In genomic region chr5:158531899-158532298, GRCh38 we compare ENCODE assay signal across 28 cellular contexts.
"Had no signal": no experiment of that assay in that cellular context is flagged by ENCODE, and none has a peak within 500 bp of the region (broad histone marks: within the 10 kb centered on the region; RNA-seq: fewer than 3 reads in every experiment).

No MANE protein-coding gene starts in this region.

- DNase-seq: hypothalamus; immature natural killer cell; kidney; left colon; left lung; lower lobe of right lung; mammary epithelial cell; mesenchymal stem cell; naive thymus-derived CD8-positive, alpha-beta T cell; pancreas; posterior cingulate gyrus; retina; right cardiac atrium; stimulated activated CD4-positive, alpha-beta T cell treated with anti-CD3 and anti-CD28 coated beads, Interleukin-12 subunit alpha, Interleukin-12 subunit beta, amount 100 ng/mL, for 4 hours; stimulated activated CD4-positive, alpha-beta T cell treated with anti-CD3 and anti-CD28 coated beads, Interleukin-15, amount 100 ng/mL, for 24 hours; stimulated activated CD4-positive, alpha-beta T cell treated with anti-CD3 and anti-CD28 coated beads, Interleukin-2, amount 100 ng/mL, for 24 hours; stimulated activated CD4-positive, alpha-beta T cell treated with anti-CD3 and anti-CD28 coated beads, Interleukin-4, amount 100 ng/mL, for 1 hour; stimulated activated naive B cell treated with anti-CD40 and anti-IgM and Interleukin-4, amounts not matched to agents 10 μg/mL and 1 μg/mL and 100 μg/mL, for 72 hours; stimulated activated naive CD8-positive, alpha-beta T cell treated with anti-CD3 and anti-CD28 coated beads, Interleukin-15, Interleukin-2, amounts not matched to agents 100 U/mL and 50 U/mL, for 24 hours; stomach; testis; thyroid gland; transverse colon; upper lobe of right lung had no signal

- H3K27ac Mint-ChIP-seq: immature natural killer cell; nephron; stimulated activated naive B cell treated with anti-CD40 and anti-IgM and Interleukin-4, amounts not matched to agents 10 μg/mL and 1 μg/mL and 100 μg/mL, for 72 hours had no signal

- ATAC-seq: left colon; left lung; lower lobe of right lung; naive thymus-derived CD8-positive, alpha-beta T cell; pancreas; right cardiac atrium; sciatic nerve; stimulated activated naive B cell treated with anti-CD40 and anti-IgM and Interleukin-4, amounts not matched to agents 10 μg/mL and 1 μg/mL and 100 μg/mL, for 72 hours; stimulated activated naive CD8-positive, alpha-beta T cell treated with anti-CD3 and anti-CD28 coated beads, Interleukin-15, Interleukin-2, amounts not matched to agents 100 U/mL and 50 U/mL, for 24 hours; upper lobe of right lung had no signal

- H3K4me1 Mint-ChIP-seq: immature natural killer cell had no signal

- H3K9me3 Mint-ChIP-seq: naive thymus-derived CD8-positive, alpha-beta T cell; nephron; stimulated activated naive B cell treated with anti-CD40 and anti-IgM and Interleukin-4, amounts not matched to agents 10 μg/mL and 1 μg/mL and 100 μg/mL, for 72 hours had no signal

- H3K9me3 ChIP-seq: left lung, lower lobe of right lung, pancreas, prostate gland, stomach, testis, thyroid gland, transverse colon, upper lobe of right lung had no signal

- H3K4me3 ChIP-seq: left lung, lower lobe of right lung, pancreas, prostate gland, skin epidermis, stomach, testis, thyroid gland, transverse colon, upper lobe of right lung had no signal

- H3K36me3 ChIP-seq: left lung, lower lobe of right lung, pancreas, prostate gland, stomach, thyroid gland, transverse colon, upper lobe of right lung had no signal

- H3K27me3 Mint-ChIP-seq: naive thymus-derived CD8-positive, alpha-beta T cell had no signal

- H3K4me3 Mint-ChIP-seq: immature natural killer cell; naive thymus-derived CD8-positive, alpha-beta T cell; nephron; stimulated activated naive B cell treated with anti-CD40 and anti-IgM and Interleukin-4, amounts not matched to agents 10 μg/mL and 1 μg/mL and 100 μg/mL, for 72 hours had no signal

- H3K27me3 ChIP-seq: left lung, pancreas, stomach, testis, thyroid gland, transverse colon, upper lobe of right lung had no signal

- H3K36me3 Mint-ChIP-seq: immature natural killer cell; naive thymus-derived CD8-positive, alpha-beta T cell; stimulated activated naive B cell treated with anti-CD40 and anti-IgM and Interleukin-4, amounts not matched to agents 10 μg/mL and 1 μg/mL and 100 μg/mL, for 72 hours had no signal

- H3K4me1 ChIP-seq: left lung, lower lobe of right lung, pancreas, prostate gland, stomach, testis, thyroid gland, transverse colon, upper lobe of right lung had no signal

- H3K27ac ChIP-seq: left lung, lower lobe of right lung, pancreas, prostate gland, skin epidermis, stomach, testis, thyroid gland, transverse colon, upper lobe of right lung had no signal
